16 cellular contexts compared by ENCODE assay signal in genomic region chr17:31917065-31917529, GRCh38. TPM values are rescaled to one million over a fixed set of nuclear protein-coding genes. Genes with fewer than 3 reads are reported as not detected.
DNase-seq lines count a peak whose midpoint lies in the region; ATAC-seq and TF ChIP-seq lines count a peak whose summit lies in the region.
"Had no signal": no experiment of that assay in that cellular context is flagged by ENCODE, and none has a peak within 500 bp of the region (broad histone marks: within the 10 kb centered on the region; RNA-seq: fewer than 3 reads in every experiment).

No MANE protein-coding gene starts in this region.

- DNase-seq in activated T-cell treated with anti-CD3 and anti-CD28 coated beads, Interleukin-2, amount 50 U/mL, for 24 hours, result peak; percentile 38
- no peak for DNase-seq in activated T-cell treated with anti-CD3 and anti-CD28 coated beads, Interleukin-2, amount 50 U/mL, for 1 hour
- DNase-seq in body of pancreas (peak in 2 of 4 donors; percentile 12 to 17), memory B cell (ENCODE audit: low spot score in 2 of 2) (peak in 1 of 2 donors; percentile 14), inferior parietal cortex (ENCODE audit: extremely low spot score) (no peak), glomerular visceral epithelial cell (ENCODE audit: extremely low spot score) (no peak)
- DNase-seq: aorta; CD8-positive, alpha-beta memory T cell; dorsolateral prefrontal cortex; NCI-H1694 treated with DMSO at 0.1 percent for 48 hours; NCI-H510A treated with DMSO at 0.1 percent for 48 hours; stimulated activated CD4-positive, alpha-beta T cell treated with anti-CD3 and anti-CD28 coated beads, Interleukin-4, amount 100 ng/mL, for 24 hours; stimulated activated naive CD4-positive, alpha-beta T cell had no signal

- H3K36me3 ChIP-seq in body of pancreas (replicated peaks in 1 of 2; ENCODE audit: insufficient read depth in 1 of 2, low read depth in 2 of 2) (no peaks in the 10 kb centered on the region), subcutaneous abdominal adipose tissue (ENCODE audit: control insufficient read depth in 5 of 5, insufficient read depth in 5 of 5, low read length in 5 of 5) (no peaks in the 10 kb centered on the region)

- H3K4me3 ChIP-seq in body of pancreas, result no peak overlapping the region
- peak overlapping the region in 2 of 5 donors; percentile 27 to 57 for H3K4me3 ChIP-seq in subcutaneous abdominal adipose tissue (ENCODE audit: low read depth in 1 of 5, low read length in 5 of 5)
- H3K4me3 ChIP-seq: A549, dorsolateral prefrontal cortex had no signal

- intact Hi-C loops in body of pancreas (cut with DNase I), result no loop called here

- peak overlapping the region in 3 of 5 donors; percentile 18 to 74 (median 20) for H3K9ac ChIP-seq in subcutaneous abdominal adipose tissue (ENCODE audit: low read length in 5 of 5)

- TF ChIP-seq CTCF in body of pancreas (IDR thresholded peaks at IDR 0.05), result no peak

- no peaks in the 10 kb centered on the region for H3K36me3 Mint-ChIP-seq in activated T-cell treated with anti-CD3 and anti-CD28 coated beads, Interleukin-2, amount 50 U/mL, for 24 hours (ENCODE audit: low read depth)
- H3K36me3 Mint-ChIP-seq in memory B cell, result peaks cover 2% of the 10 kb centered on the region
- H3K36me3 Mint-ChIP-seq: CD8-positive, alpha-beta memory T cell had no signal

- TF ChIP-seq POLR2A in body of pancreas (IDR thresholded peaks at IDR 0.05), result no peak

- 7% methylated on average over 34 of the region's 45 CpGs; no CpG with 5 or more reads in 1 of the 2 donors for WGBS in body of pancreas, 2 donors

- no peak overlapping the region for H3K27ac Mint-ChIP-seq in activated T-cell treated with anti-CD3 and anti-CD28 coated beads, Interleukin-2, amount 50 U/mL, for 24 hours
- H3K27ac Mint-ChIP-seq in memory B cell, result no peak overlapping the region
- H3K27ac Mint-ChIP-seq: CD8-positive, alpha-beta memory T cell had no signal

- no peak overlapping the region for H3K4me3 Mint-ChIP-seq in activated T-cell treated with anti-CD3 and anti-CD28 coated beads, Interleukin-2, amount 50 U/mL, for 24 hours
- H3K4me3 Mint-ChIP-seq in memory B cell, result no peak overlapping the region
- H3K4me3 Mint-ChIP-seq: CD8-positive, alpha-beta memory T cell had no signal

- H3K27me3 ChIP-seq in body of pancreas (no peaks in the 10 kb centered on the region), subcutaneous abdominal adipose tissue (ENCODE audit: control insufficient read depth in 5 of 5, insufficient read depth in 4 of 5, low read length in 5 of 5) (peaks cover 0 to 4% (median 4%) of the 10 kb centered on the region in 5 donors)

- peaks cover 31% of the 10 kb centered on the region for H3K27me3 Mint-ChIP-seq in activated T-cell treated with anti-CD3 and anti-CD28 coated beads, Interleukin-2, amount 50 U/mL, for 24 hours
- peaks cover 17% of the 10 kb centered on the region for H3K27me3 Mint-ChIP-seq in memory B cell

- ATAC-seq in body of pancreas (peak; percentile 27), memory B cell (ENCODE audit: low read depth) (peak; percentile 48), HG03280 (IDR thresholded peaks at IDR 0.05; ENCODE audit: unreplicated experiment) (no peak)

- H3K9me3 Mint-ChIP-seq in activated T-cell treated with anti-CD3 and anti-CD28 coated beads, Interleukin-2, amount 50 U/mL, for 24 hours, result no peaks in the 10 kb centered on the region
- H3K9me3 Mint-ChIP-seq in memory B cell, result no peaks in the 10 kb centered on the region
- H3K9me3 Mint-ChIP-seq: CD8-positive, alpha-beta memory T cell had no signal

- no peaks in the 10 kb centered on the region for H3K9me3 ChIP-seq in body of pancreas
- H3K9me3 ChIP-seq in subcutaneous abdominal adipose tissue (ENCODE audit: control insufficient read depth in 5 of 5, low read length in 5 of 5), result no peaks in the 10 kb centered on the region
- H3K9me3 ChIP-seq: A549 had no signal

- H3K4me1 Mint-ChIP-seq in activated T-cell treated with anti-CD3 and anti-CD28 coated beads, Interleukin-2, amount 50 U/mL, for 24 hours (ENCODE audit: low read depth), result peaks cover 24% of the 10 kb centered on the region
- no peaks in the 10 kb centered on the region for H3K4me1 Mint-ChIP-seq in memory B cell

- H3K4me1 ChIP-seq in body of pancreas (peaks cover 4% of the 10 kb centered on the region), subcutaneous abdominal adipose tissue (ENCODE audit: control insufficient read depth in 5 of 5, insufficient read depth in 5 of 5, low read length in 5 of 5) (peaks cover 0 to 9% (median 2%) of the 10 kb centered on the region in 5 donors)

- H3K27ac ChIP-seq in body of pancreas (no peak overlapping the region), subcutaneous abdominal adipose tissue (ENCODE audit: low read depth, low read length) (no peak overlapping the region)
- H3K27ac ChIP-seq: A549, dorsolateral prefrontal cortex had no signal

RNA-seq across cellular contexts. Expression of gene UTP6, which starts 15.6 kb away (rescaled TPM):
- total RNA-seq in body of pancreas, result 10 to 100 TPM; 14.5 to 38.2 TPM

RNA-seq across cellular contexts. Expression of gene SUZ12, which starts 19.7 kb away (rescaled TPM):
- total RNA-seq in body of pancreas, result 10 to 100 TPM; 10.1 to 11.2 TPM

RNA-seq across cellular contexts. Expression of gene COPRS, which starts 58.1 kb away (rescaled TPM):
- 10 to 100 TPM; 72.2 to 83.8 TPM for total RNA-seq in body of pancreas
